In genomic region chr22:24555496-24556253, GRCh38 we compare ENCODE assay signal across 1 cellular context.
TF ChIP-seq lines count a peak whose summit lies in the region.

TSS of gene SNRPD3 (plus strand) at chr22:24555999. CDS start at chr22:24557675, 1,676 bp downstream.

TF ChIP-seq in HepG2, 621 proteins besides CTCF, POLR2A, EP300 and RAD21 (continued from another document and continues in another):
- TF ChIP-seq, protein P1, sequence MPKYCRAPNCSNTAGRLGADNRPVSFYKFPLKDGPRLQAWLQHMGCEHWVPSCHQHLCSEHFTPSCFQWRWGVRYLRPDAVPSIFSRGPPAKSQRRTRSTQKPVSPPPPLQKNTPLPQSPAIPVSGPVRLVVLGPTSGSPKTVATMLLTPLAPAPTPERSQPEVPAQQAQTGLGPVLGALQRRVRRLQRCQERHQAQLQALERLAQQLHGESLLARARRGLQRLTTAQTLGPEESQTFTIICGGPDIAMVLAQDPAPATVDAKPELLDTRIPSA (CRISPR knock-in tag; IDR thresholded peaks at IDR 0.05; ENCODE audit: borderline replicate concordance): no peak
- TF ChIP-seq ATF1 (CRISPR knock-in tag; IDR thresholded peaks at IDR 0.05) (peak; percentile 81), ZNF180 (CRISPR knock-in tag; IDR thresholded peaks at IDR 0.05; ENCODE audit: borderline replicate concordance, low read depth) (no peak), NFIC (IDR thresholded peaks at IDR 0.05; ENCODE audit: low read length) (no peak), ZSCAN22 (CRISPR knock-in tag; IDR thresholded peaks at IDR 0.05) (no peak), ZNF263 (CRISPR knock-in tag; IDR thresholded peaks at IDR 0.05) (peak; percentile 62; the same call in 1 of the 2 replicates), HDAC1 (CRISPR knock-in tag; IDR thresholded peaks at IDR 0.05) (peak; percentile 96), ZNF530 (CRISPR knock-in tag; IDR thresholded peaks at IDR 0.05; ENCODE audit: low read depth) (no peak), PATZ1 (CRISPR knock-in tag; IDR thresholded peaks at IDR 0.05) (peak; percentile 68), ZKSCAN8 (CRISPR knock-in tag; IDR thresholded peaks at IDR 0.05; ENCODE audit: borderline replicate concordance) (peak; percentile 63), POLR2G (IDR thresholded peaks at IDR 0.05; ENCODE audit: low read depth, low read length) (peak; percentile 88), MLLT10 (CRISPR knock-in tag; IDR thresholded peaks at IDR 0.05) (no peak), DPF2 (CRISPR knock-in tag; IDR thresholded peaks at IDR 0.05; ENCODE audit: borderline replicate concordance, low read depth) (no peak), HOXD1 (CRISPR knock-in tag; IDR thresholded peaks at IDR 0.05) (peak; percentile 90; the same call in 1 of the 2 replicates), TCF7 (IDR thresholded peaks at IDR 0.05; ENCODE audit: low read depth) (no peak), SCMH1 (CRISPR knock-in tag; IDR thresholded peaks at IDR 0.05; ENCODE audit: borderline replicate concordance) (no peak), NRL (CRISPR knock-in tag; IDR thresholded peaks at IDR 0.05; ENCODE audit: borderline replicate concordance) (peak; percentile 94), FOSL1 (CRISPR knock-in tag; IDR thresholded peaks at IDR 0.05; ENCODE audit: borderline replicate concordance) (no peak), RBAK (CRISPR knock-in tag; IDR thresholded peaks at IDR 0.05) (no peak), KLF13 (CRISPR knock-in tag; IDR thresholded peaks at IDR 0.05) (no peak; the same call in 1 of the 2 replicates), SP4 (CRISPR knock-in tag; IDR thresholded peaks at IDR 0.05) (peak; percentile 84; the same call in 1 of the 2 replicates), RARG (CRISPR knock-in tag; IDR thresholded peaks at IDR 0.05; ENCODE audit: low read depth) (no peak), ZNF326 (CRISPR knock-in tag; IDR thresholded peaks at IDR 0.05; ENCODE audit: borderline replicate concordance) (no peak), ZNF264 (CRISPR knock-in tag; IDR thresholded peaks at IDR 0.05) (peak; percentile 76; the same call in 1 of the 2 replicates), TMF1 (CRISPR knock-in tag; IDR thresholded peaks at IDR 0.05; ENCODE audit: low read depth) (no peak), ZFP90 (CRISPR knock-in tag; IDR thresholded peaks at IDR 0.05; ENCODE audit: borderline replicate concordance) (peak; percentile 91), TRIM24 (CRISPR knock-in tag; IDR thresholded peaks at IDR 0.05) (no peak), ZNF337 (CRISPR knock-in tag; IDR thresholded peaks at IDR 0.05; ENCODE audit: borderline replicate concordance, low read depth) (peak; percentile 92; the same call in 1 of the 2 replicates), FOXK1 (CRISPR knock-in tag; IDR thresholded peaks at IDR 0.05; ENCODE audit: borderline replicate concordance, low read depth) (peak; percentile 92), CHD2 (IDR thresholded peaks at IDR 0.05; ENCODE audit: low read depth, low read length) (no peak; the same call in 1 of the 2 replicates), CENPT (CRISPR knock-in tag; IDR thresholded peaks at IDR 0.05; ENCODE audit: low read depth) (no peak), PAX8 (CRISPR knock-in tag; IDR thresholded peaks at IDR 0.05; ENCODE audit: borderline replicate concordance) (no peak; the same call in 1 of the 2 replicates), RBM39 (IDR thresholded peaks at IDR 0.05; ENCODE audit: low read depth, low read length, poor library complexity, severe bottlenecking) (no peak), AHR (CRISPR knock-in tag; IDR thresholded peaks at IDR 0.05) (0 out of 2 replicates have a peak, but pooled peaks have one; percentile 42), MAZ (IDR thresholded peaks at IDR 0.05; ENCODE audit: borderline replicate concordance, low read depth, low read length) (peak; percentile 43; the same call in 1 of the 2 replicates), MAZ (CRISPR knock-in tag; IDR thresholded peaks at IDR 0.05; ENCODE audit: low read depth) (peak; percentile 60; the same call in 1 of the 2 replicates), PBX3 (CRISPR knock-in tag; IDR thresholded peaks at IDR 0.05; ENCODE audit: borderline replicate concordance) (no peak), KMT2A (CRISPR knock-in tag; IDR thresholded peaks at IDR 0.05) (peak; percentile 93), ZNF850 (CRISPR knock-in tag; conservative IDR thresholded peaks at IDR 0.05) (no peak), ZNF567 (CRISPR knock-in tag; IDR thresholded peaks at IDR 0.05; ENCODE audit: borderline replicate concordance) (no peak), PBX2 (CRISPR knock-in tag; IDR thresholded peaks at IDR 0.05) (0 out of 2 replicates have a peak, but pooled peaks have one; percentile 15), TGIF2 (CRISPR knock-in tag; IDR thresholded peaks at IDR 0.05) (peak; percentile 95), ZNF572 (CRISPR knock-in tag; IDR thresholded peaks at IDR 0.05) (peak; percentile 77; the same call in 1 of the 2 replicates), MAF1 (CRISPR knock-in tag; IDR thresholded peaks at IDR 0.05; ENCODE audit: borderline replicate concordance) (0 out of 2 replicates have a peak, but pooled peaks have one; percentile 89), ZNF780A (CRISPR knock-in tag; IDR thresholded peaks at IDR 0.05) (no peak), MATR3 (CRISPR knock-in tag; IDR thresholded peaks at IDR 0.05) (no peak), SALL2 (CRISPR knock-in tag; IDR thresholded peaks at IDR 0.05) (peak; percentile 75; the same call in 1 of the 2 replicates), WIZ (CRISPR knock-in tag; IDR thresholded peaks at IDR 0.05) (peak; percentile 62; the same call in 1 of the 2 replicates), ZNF33A (CRISPR knock-in tag; IDR thresholded peaks at IDR 0.05; ENCODE audit: borderline replicate concordance) (peak; percentile 66; the same call in 1 of the 2 replicates), ARNT (IDR thresholded peaks at IDR 0.05) (no peak), ZNF737 (CRISPR knock-in tag; IDR thresholded peaks at IDR 0.05; ENCODE audit: borderline replicate concordance) (no peak), U2AF1 (optimal IDR thresholded peaks at IDR 0.05; ENCODE audit: low read depth, low read length) (peak; percentile 94), ZFP36L2 (CRISPR knock-in tag; IDR thresholded peaks at IDR 0.05) (no peak), AGO1 (IDR thresholded peaks at IDR 0.05; ENCODE audit: low read depth, low read length, poor library complexity, severe bottlenecking) (peak; percentile 78)
- TF ChIP-seq, protein P2, sequence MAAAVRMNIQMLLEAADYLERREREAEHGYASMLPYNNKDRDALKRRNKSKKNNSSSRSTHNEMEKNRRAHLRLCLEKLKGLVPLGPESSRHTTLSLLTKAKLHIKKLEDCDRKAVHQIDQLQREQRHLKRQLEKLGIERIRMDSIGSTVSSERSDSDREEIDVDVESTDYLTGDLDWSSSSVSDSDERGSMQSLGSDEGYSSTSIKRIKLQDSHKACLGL (CRISPR knock-in tag; IDR thresholded peaks at IDR 0.05): no peak
- TF ChIP-seq, protein P3, sequence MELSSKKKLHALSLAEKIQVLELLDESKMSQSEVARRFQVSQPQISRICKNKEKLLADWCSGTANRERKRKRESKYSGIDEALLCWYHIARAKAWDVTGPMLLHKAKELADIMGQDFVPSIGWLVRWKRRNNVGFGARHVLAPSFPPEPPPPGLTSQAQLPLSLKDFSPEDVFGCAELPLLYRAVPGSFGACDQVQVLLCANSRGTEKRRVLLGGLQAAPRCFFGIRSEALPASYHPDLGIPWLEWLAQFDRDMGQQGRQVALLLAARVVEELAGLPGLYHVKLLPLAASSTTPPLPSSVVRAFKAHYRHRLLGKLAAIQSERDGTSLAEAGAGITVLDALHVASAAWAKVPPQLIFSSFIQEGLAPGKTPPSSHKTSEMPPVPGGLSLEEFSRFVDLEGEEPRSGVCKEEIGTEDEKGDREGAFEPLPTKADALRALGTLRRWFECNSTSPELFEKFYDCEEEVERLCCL (CRISPR knock-in tag; IDR thresholded peaks at IDR 0.05; ENCODE audit: borderline replicate concordance): peak; percentile 67; the same call in 1 of the 2 replicates
- TF ChIP-seq, protein P4, sequence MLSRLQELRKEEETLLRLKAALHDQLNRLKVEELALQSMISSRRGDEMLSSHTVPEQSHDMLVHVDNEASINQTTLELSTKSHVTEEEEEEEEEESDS (CRISPR knock-in tag; IDR thresholded peaks at IDR 0.05; ENCODE audit: borderline replicate concordance): peak; percentile 92
- TF ChIP-seq, protein P5, sequence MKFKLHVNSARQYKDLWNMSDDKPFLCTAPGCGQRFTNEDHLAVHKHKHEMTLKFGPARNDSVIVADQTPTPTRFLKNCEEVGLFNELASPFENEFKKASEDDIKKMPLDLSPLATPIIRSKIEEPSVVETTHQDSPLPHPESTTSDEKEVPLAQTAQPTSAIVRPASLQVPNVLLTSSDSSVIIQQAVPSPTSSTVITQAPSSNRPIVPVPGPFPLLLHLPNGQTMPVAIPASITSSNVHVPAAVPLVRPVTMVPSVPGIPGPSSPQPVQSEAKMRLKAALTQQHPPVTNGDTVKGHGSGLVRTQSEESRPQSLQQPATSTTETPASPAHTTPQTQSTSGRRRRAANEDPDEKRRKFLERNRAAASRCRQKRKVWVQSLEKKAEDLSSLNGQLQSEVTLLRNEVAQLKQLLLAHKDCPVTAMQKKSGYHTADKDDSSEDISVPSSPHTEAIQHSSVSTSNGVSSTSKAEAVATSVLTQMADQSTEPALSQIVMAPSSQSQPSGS (CRISPR knock-in tag; IDR thresholded peaks at IDR 0.05): peak; percentile 77
- TF ChIP-seq, protein P6, sequence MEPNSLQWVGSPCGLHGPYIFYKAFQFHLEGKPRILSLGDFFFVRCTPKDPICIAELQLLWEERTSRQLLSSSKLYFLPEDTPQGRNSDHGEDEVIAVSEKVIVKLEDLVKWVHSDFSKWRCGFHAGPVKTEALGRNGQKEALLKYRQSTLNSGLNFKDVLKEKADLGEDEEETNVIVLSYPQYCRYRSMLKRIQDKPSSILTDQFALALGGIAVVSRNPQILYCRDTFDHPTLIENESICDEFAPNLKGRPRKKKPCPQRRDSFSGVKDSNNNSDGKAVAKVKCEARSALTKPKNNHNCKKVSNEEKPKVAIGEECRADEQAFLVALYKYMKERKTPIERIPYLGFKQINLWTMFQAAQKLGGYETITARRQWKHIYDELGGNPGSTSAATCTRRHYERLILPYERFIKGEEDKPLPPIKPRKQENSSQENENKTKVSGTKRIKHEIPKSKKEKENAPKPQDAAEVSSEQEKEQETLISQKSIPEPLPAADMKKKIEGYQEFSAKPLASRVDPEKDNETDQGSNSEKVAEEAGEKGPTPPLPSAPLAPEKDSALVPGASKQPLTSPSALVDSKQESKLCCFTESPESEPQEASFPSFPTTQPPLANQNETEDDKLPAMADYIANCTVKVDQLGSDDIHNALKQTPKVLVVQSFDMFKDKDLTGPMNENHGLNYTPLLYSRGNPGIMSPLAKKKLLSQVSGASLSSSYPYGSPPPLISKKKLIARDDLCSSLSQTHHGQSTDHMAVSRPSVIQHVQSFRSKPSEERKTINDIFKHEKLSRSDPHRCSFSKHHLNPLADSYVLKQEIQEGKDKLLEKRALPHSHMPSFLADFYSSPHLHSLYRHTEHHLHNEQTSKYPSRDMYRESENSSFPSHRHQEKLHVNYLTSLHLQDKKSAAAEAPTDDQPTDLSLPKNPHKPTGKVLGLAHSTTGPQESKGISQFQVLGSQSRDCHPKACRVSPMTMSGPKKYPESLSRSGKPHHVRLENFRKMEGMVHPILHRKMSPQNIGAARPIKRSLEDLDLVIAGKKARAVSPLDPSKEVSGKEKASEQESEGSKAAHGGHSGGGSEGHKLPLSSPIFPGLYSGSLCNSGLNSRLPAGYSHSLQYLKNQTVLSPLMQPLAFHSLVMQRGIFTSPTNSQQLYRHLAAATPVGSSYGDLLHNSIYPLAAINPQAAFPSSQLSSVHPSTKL (CRISPR knock-in tag; IDR thresholded peaks at IDR 0.05): peak; percentile 61; the same call in 1 of the 2 replicates
